Comparison of ENCODE assay signal across 17 cellular contexts in genomic region chr6:167588181-167588919, GRCh38.
DNase-seq lines count a peak whose midpoint lies in the region; ATAC-seq and TF ChIP-seq lines count a peak whose summit lies in the region.
"Had no signal": no experiment of that assay in that cellular context is flagged by ENCODE, and none has a peak within 500 bp of the region (broad histone marks: within the 10 kb centered on the region; RNA-seq: fewer than 3 reads in every experiment).

No MANE protein-coding gene starts in this region.

- H3K9me3 ChIP-seq in HUES64 (ENCODE audit: insufficient read depth, low read depth, low read length): peaks cover 12% of the 10 kb centered on the region
- H3K9me3 ChIP-seq in liver (ENCODE audit: control insufficient read depth in 4 of 4, low read length in 3 of 4): no peaks in the 10 kb centered on the region
- H3K9me3 ChIP-seq: pancreas had no signal

- TF ChIP-seq RAD21 in liver (IDR thresholded peaks at IDR 0.05): peak in 1 of 2 donors; percentile 23

- H3K9ac ChIP-seq in HUES64 (ENCODE audit: low read depth, low read length): no peak overlapping the region
- no peak overlapping the region for H3K9ac ChIP-seq in liver (ENCODE audit: low read depth in 1 of 2, low read length in 2 of 2)

- no peak for TF ChIP-seq CTCF in liver (IDR thresholded peaks at IDR 0.05; ENCODE audit: low read depth, low read length, missing input control)

- ATAC-seq in GM21737 (IDR thresholded peaks at IDR 0.05; ENCODE audit: unreplicated experiment): no peak
- ATAC-seq: activated T-cell treated with anti-CD3 and anti-CD28 coated beads, Interleukin-2, amount 50 U/mL, for 72 hours had no signal

- DNase-seq in caudate nucleus (lab: John Stamatoyannopoulos, UW) (peak in 9 of 61 donors; percentile 12 to 48 (median 28)), superior temporal gyrus (ENCODE audit: extremely low spot score) (peak; percentile 72), HuH-7.5 (ENCODE audit: low spot score) (no peak), SK-N-DZ (ENCODE audit: low spot score) (no peak), AG08395 (ENCODE audit: low spot score) (no peak)
- DNase-seq: activated CD4-positive, alpha-beta T cell treated with anti-CD3 and anti-CD28 coated beads for 4 hours; activated T-cell treated with anti-CD3 and anti-CD28 coated beads, Interleukin-2, amount 50 U/mL, for 72 hours; CD4-positive, CD25-positive, alpha-beta regulatory T cell; GDM1; MV-4-11; pancreas; stimulated activated CD4-positive, alpha-beta T cell treated with anti-CD3 and anti-CD28 coated beads, Interleukin-1b, Interleukin-23, amount 100 ng/mL, for 48 hours; T-helper 1 cell had no signal

- H3K36me3 ChIP-seq in HUES64 (ENCODE audit: insufficient read depth, low read length): no peaks in the 10 kb centered on the region
- no peaks in the 10 kb centered on the region for H3K36me3 ChIP-seq in liver (ENCODE audit: control insufficient read depth in 4 of 4, insufficient read depth in 3 of 4, low read depth in 1 of 4, low read length in 3 of 4)
- H3K36me3 ChIP-seq: pancreas had no signal

- H3K27me3 ChIP-seq in HUES64 (ENCODE audit: insufficient read depth, low read length): no peaks in the 10 kb centered on the region
- H3K27me3 ChIP-seq in liver (ENCODE audit: control insufficient read depth in 4 of 4, insufficient read depth in 4 of 4, low read length in 3 of 4): no peaks in the 10 kb centered on the region
- H3K27me3 ChIP-seq: pancreas had no signal

- H3K4me1 ChIP-seq in HUES64 (ENCODE audit: insufficient read depth, low read length) (no peaks in the 10 kb centered on the region), liver (ENCODE audit: control insufficient read depth in 4 of 4, insufficient read depth in 4 of 4, low read length in 3 of 4) (no peaks in the 10 kb centered on the region)
- H3K4me1 ChIP-seq: pancreas had no signal

- H3K27ac ChIP-seq in HUES64 (ENCODE audit: low read depth, low read length) (0 out of 2 replicates have a peak overlapping the region, but pooled peaks have one; percentile 13), caudate nucleus (ENCODE audit: low read depth, low read length) (peak overlapping the region; percentile 62), liver (ENCODE audit: low read depth in 1 of 2, low read length in 2 of 2) (no peak overlapping the region)
- H3K27ac ChIP-seq: pancreas had no signal

- H3K4me3 ChIP-seq in HUES64 (ENCODE audit: low read length) (no peak overlapping the region), liver (ENCODE audit: low read depth in 1 of 3, low read length in 3 of 3) (no peak overlapping the region)
- H3K4me3 ChIP-seq: lung, pancreas had no signal

- WGBS in HUES64: 89% methylated on average over 20 of the region's 20 CpGs
- 83% methylated on average over 20 of the region's 20 CpGs for WGBS in liver

TF ChIP-seq in liver, 16 proteins besides CTCF, POLR2A, EP300 and RAD21:
- TF ChIP-seq YY1 (IDR thresholded peaks at IDR 0.05) (no peak), ZBTB33 (IDR thresholded peaks at IDR 0.05) (no peak), RXRA (IDR thresholded peaks at IDR 0.05) (no peak), NR2F2 (IDR thresholded peaks at IDR 0.05) (peak; percentile 54)

Comparison
In these comparisons a context has a peak if more than half of its experiments do, and no peak if none do; other contexts are left out.
1. H3K27ac ChIP-seq: peak in HUES64 (single experiment) and caudate nucleus (single experiment); none in liver (0 of 2).